1 cellular context compared by ENCODE assay signal in the genomic region with DNA sequence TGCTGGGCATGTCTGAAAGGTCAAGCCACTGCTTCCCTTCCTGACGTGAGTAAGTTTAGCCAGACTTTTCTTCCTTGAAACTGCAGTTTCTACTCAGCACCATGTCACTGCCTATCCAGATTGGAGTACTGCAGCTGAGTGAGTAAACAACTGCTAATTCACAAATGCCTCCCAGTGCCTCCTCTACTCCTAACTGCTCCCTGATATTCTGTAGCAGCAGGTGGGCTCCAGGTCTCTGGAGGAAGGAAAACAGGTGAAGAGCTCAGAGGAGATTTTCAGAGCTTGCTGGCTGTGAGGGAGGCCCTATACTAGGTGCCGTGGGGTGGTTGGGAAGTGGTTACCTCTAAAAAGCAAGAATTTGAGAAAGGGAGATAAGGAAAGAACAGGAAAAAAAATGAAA.
TF ChIP-seq lines count a peak whose summit lies in the region.

No MANE protein-coding gene starts in this region.

TF ChIP-seq in GM23338, 12 proteins besides CTCF, POLR2A, EP300 and RAD21 (continued from another document):
- TF ChIP-seq, protein P1, sequence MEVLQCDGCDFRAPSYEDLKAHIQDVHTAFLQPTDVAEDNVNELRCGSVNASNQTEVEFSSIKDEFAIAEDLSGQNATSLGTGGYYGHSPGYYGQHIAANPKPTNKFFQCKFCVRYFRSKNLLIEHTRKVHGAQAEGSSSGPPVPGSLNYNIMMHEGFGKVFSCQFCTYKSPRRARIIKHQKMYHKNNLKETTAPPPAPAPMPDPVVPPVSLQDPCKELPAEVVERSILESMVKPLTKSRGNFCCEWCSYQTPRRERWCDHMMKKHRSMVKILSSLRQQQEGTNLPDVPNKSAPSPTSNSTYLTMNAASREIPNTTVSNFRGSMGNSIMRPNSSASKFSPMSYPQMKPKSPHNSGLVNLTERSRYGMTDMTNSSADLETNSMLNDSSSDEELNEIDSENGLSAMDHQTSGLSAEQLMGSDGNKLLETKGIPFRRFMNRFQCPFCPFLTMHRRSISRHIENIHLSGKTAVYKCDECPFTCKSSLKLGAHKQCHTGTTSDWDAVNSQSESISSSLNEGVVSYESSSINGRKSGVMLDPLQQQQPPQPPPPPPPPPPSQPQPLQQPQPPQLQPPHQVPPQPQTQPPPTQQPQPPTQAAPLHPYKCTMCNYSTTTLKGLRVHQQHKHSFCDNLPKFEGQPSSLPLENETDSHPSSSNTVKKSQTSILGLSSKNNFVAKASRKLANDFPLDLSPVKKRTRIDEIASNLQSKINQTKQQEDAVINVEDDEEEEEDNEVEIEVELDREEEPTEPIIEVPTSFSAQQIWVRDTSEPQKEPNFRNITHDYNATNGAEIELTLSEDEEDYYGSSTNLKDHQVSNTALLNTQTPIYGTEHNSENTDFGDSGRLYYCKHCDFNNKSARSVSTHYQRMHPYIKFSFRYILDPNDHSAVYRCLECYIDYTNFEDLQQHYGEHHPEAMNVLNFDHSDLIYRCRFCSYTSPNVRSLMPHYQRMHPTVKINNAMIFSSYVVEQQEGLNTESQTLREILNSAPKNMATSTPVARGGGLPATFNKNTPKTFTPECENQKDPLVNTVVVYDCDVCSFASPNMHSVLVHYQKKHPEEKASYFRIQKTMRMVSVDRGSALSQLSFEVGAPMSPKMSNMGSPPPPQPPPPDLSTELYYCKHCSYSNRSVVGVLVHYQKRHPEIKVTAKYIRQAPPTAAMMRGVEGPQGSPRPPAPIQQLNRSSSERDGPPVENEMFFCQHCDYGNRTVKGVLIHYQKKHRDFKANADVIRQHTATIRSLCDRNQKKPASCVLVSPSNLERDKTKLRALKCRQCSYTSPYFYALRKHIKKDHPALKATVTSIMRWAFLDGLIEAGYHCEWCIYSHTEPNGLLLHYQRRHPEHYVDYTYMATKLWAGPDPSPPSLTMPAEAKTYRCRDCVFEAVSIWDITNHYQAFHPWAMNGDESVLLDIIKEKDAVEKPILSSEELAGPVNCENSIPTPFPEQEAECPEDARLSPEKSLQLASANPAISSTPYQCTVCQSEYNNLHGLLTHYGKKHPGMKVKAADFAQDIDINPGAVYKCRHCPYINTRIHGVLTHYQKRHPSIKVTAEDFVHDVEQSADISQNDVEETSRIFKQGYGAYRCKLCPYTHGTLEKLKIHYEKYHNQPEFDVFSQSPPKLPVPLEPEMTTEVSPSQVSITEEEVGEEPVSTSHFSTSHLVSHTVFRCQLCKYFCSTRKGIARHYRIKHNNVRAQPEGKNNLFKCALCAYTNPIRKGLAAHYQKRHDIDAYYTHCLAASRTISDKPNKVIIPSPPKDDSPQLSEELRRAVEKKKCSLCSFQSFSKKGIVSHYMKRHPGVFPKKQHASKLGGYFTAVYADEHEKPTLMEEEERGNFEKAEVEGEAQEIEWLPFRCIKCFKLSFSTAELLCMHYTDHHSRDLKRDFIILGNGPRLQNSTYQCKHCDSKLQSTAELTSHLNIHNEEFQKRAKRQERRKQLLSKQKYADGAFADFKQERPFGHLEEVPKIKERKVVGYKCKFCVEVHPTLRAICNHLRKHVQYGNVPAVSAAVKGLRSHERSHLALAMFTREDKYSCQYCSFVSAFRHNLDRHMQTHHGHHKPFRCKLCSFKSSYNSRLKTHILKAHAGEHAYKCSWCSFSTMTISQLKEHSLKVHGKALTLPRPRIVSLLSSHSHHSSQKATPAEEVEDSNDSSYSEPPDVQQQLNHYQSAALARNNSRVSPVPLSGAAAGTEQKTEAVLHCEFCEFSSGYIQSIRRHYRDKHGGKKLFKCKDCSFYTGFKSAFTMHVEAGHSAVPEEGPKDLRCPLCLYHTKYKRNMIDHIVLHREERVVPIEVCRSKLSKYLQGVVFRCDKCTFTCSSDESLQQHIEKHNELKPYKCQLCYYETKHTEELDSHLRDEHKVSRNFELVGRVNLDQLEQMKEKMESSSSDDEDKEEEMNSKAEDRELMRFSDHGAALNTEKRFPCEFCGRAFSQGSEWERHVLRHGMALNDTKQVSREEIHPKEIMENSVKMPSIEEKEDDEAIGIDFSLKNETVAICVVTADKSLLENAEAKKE (CRISPR knock-in tag; IDR thresholded peaks at IDR 0.05) = no peak
